ENCODE assay signal across 15 cellular contexts in the genomic region with DNA sequence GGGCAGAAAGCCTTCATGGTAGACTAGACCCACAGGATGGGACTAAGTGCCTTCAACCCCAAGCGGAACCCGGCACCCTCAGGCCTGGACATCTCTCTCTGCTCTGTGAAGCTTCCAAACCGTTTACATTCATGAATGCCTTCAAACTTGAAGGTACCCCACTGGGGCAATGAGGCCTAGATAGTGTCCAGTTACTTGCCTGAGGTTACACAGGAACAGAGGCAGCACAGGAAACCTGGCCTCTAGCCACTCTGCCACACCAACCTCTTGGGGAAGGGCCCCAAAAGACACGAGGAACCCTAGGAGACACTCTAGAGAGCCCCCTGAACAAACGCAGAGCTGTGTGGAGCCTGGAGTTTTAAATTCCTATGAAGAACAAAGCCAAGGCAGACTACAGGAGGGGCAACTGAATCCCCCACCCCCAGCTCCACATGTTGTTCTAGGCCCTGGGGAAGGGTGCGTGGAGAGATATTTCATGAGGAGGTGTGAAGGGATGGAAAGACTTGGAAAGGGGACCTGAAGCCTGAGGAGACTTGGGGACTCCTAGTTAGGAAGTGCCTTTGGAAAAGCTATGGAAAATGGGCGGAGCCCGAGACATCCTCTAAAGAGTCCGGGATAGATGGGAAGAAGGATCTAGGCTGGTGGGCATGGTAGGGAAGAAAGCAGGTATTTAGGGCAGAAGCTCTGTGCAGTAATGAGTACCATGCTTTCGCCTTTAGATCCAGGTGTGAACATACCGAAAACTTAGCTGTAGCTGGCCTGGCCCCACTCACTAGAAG. TPM values are rescaled to one million over a fixed set of nuclear protein-coding genes. Genes with fewer than 3 reads are reported as not detected.
DNase-seq lines count a peak whose midpoint lies in the region; ATAC-seq and TF ChIP-seq lines count a peak whose summit lies in the region.
"Had no signal": no experiment of that assay in that cellular context is flagged by ENCODE, and none has a peak within 500 bp of the region (broad histone marks: within the 10 kb centered on the region; RNA-seq: fewer than 3 reads in every experiment).

No MANE protein-coding gene starts in this region.

- H3K27me3 Mint-ChIP-seq in T-helper 1 cell treated with Interleukin-12 subunit alpha and Interleukin-12 subunit beta and Interleukin-4 antibody, amounts not matched to agents 30 μg/mL and 1 μg/mL, for 36 hours (ENCODE audit: low read depth), result no peaks in the 10 kb centered on the region
- no peaks in the 10 kb centered on the region for H3K27me3 Mint-ChIP-seq in CD4-positive, alpha-beta T cell
- H3K27me3 Mint-ChIP-seq in endothelial cell (ENCODE audit: unreplicated experiment), result peaks cover 3% of the 10 kb centered on the region

- H3K4me1 ChIP-seq in OCI-LY7 (ENCODE audit: insufficient read depth, low read length, poor library complexity, severe bottlenecking), result peaks cover 32% of the 10 kb centered on the region

- no peaks in the 10 kb centered on the region for H3K9me2 ChIP-seq in OCI-LY7 (ENCODE audit: insufficient read depth, low read length)

- H3K27ac Mint-ChIP-seq in T-helper 1 cell treated with Interleukin-12 subunit alpha and Interleukin-12 subunit beta and Interleukin-4 antibody, amounts not matched to agents 30 μg/mL and 1 μg/mL, for 36 hours, result peak overlapping the region; percentile 50
- peak overlapping the region; percentile 43 for H3K27ac Mint-ChIP-seq in CD4-positive, alpha-beta T cell
- no peak overlapping the region for H3K27ac Mint-ChIP-seq in endothelial cell (ENCODE audit: unreplicated experiment)
- H3K27ac Mint-ChIP-seq: nephron had no signal

- DNase-seq in T-helper 1 cell, result no peak
- no peak for DNase-seq in CD4-positive, alpha-beta T cell
- DNase-seq in OCI-LY7 (ENCODE audit: low spot score), result no peak
- no peak for DNase-seq in endothelial cell (ENCODE audit: low spot score)
- no peak for DNase-seq in SIG-M5 (lab: John Stamatoyannopoulos, UW)
- DNase-seq in AML-193 (lab: John Stamatoyannopoulos, UW), result no peak
- no peak for DNase-seq in D341Med (ENCODE audit: low spot score)

- H3K4me1 Mint-ChIP-seq in T-helper 1 cell treated with Interleukin-12 subunit alpha and Interleukin-12 subunit beta and Interleukin-4 antibody, amounts not matched to agents 30 μg/mL and 1 μg/mL, for 36 hours (ENCODE audit: low read depth), result peaks cover 50% of the 10 kb centered on the region
- peaks cover 49% of the 10 kb centered on the region for H3K4me1 Mint-ChIP-seq in CD4-positive, alpha-beta T cell (ENCODE audit: low read depth)
- peaks cover 14% of the 10 kb centered on the region for H3K4me1 Mint-ChIP-seq in endothelial cell (ENCODE audit: unreplicated experiment)
- H3K4me1 Mint-ChIP-seq: nephron had no signal

- no peak overlapping the region for H3K27ac ChIP-seq in CD4-positive, alpha-beta T cell (ENCODE audit: low read depth, low read length)
- H3K27ac ChIP-seq in OCI-LY7 (ENCODE audit: low read depth, low read length, poor library complexity, severe bottlenecking), result no peak overlapping the region
- H3K27ac ChIP-seq: GM23248, PC-9, thyroid gland had no signal

- no peak overlapping the region for H3K4me3 ChIP-seq in OCI-LY7 (ENCODE audit: low read depth, low read length, poor library complexity, severe bottlenecking)
- H3K4me3 ChIP-seq: GM23248, PC-9, thyroid gland had no signal

- no peak for TF ChIP-seq CTCF in CD4-positive, alpha-beta T cell (IDR thresholded peaks at IDR 0.05)
- TF ChIP-seq CTCF in OCI-LY7 (conservative IDR thresholded peaks at IDR 0.05; ENCODE audit: low read length), result no peak
- no peak for TF ChIP-seq CTCF in endothelial cell (IDR thresholded peaks at IDR 0.05; ENCODE audit: unreplicated experiment)

- POLR2A ChIA-PET in CD4-positive, alpha-beta T cell (lab: Charles Lee), result interaction anchor here (0.9 to 5.6 kb wide), 7 partner anchors 15 to 407 kb away, joined by 4 to 53 read pairs (median 12); a partner anchor contains a TSS
- POLR2A ChIA-PET in OCI-LY7 (lab: Charles Lee), result interaction anchor here (0.6 to 3.5 kb wide), 11 partner anchors 12 to 829 kb away, joined by 3 to 12 read pairs (median 4); a partner anchor contains a TSS

- no peak for ATAC-seq in CD4-positive, alpha-beta T cell (ENCODE audit: poor library complexity)

- no peaks in the 10 kb centered on the region for H3K36me3 ChIP-seq in OCI-LY7 (ENCODE audit: insufficient read depth, low read length)
- H3K36me3 ChIP-seq: thyroid gland had no signal

- H3K79me2 ChIP-seq in OCI-LY7 (ENCODE audit: insufficient read depth, low read depth, low read length), result no peaks in the 10 kb centered on the region

- peaks cover 1% of the 10 kb centered on the region for H3K36me3 Mint-ChIP-seq in T-helper 1 cell treated with Interleukin-12 subunit alpha and Interleukin-12 subunit beta and Interleukin-4 antibody, amounts not matched to agents 30 μg/mL and 1 μg/mL, for 36 hours (ENCODE audit: low read depth)
- peaks cover 5% of the 10 kb centered on the region for H3K36me3 Mint-ChIP-seq in CD4-positive, alpha-beta T cell (ENCODE audit: low read depth)
- no peaks in the 10 kb centered on the region for H3K36me3 Mint-ChIP-seq in endothelial cell (ENCODE audit: low read depth, unreplicated experiment)

- BruUV-seq in OCI-LY7 (replicated peaks; lab: Mats Ljungman, UMichigan), result no TSS peak

- H3K4me3 Mint-ChIP-seq in T-helper 1 cell treated with Interleukin-12 subunit alpha and Interleukin-12 subunit beta and Interleukin-4 antibody, amounts not matched to agents 30 μg/mL and 1 μg/mL, for 36 hours, result peak overlapping the region; percentile 95
- peak overlapping the region; percentile 69 for H3K4me3 Mint-ChIP-seq in CD4-positive, alpha-beta T cell
- H3K4me3 Mint-ChIP-seq in endothelial cell (ENCODE audit: unreplicated experiment), result peak overlapping the region; percentile 94
- H3K4me3 Mint-ChIP-seq: nephron had no signal

- CTCF ChIA-PET in CD4-positive, alpha-beta T cell (lab: Charles Lee), result interaction anchor here (0.9 to 5.8 kb wide), 14 partner anchors 14 to 386 kb away, joined by 3 to 73 read pairs (median 6); a partner anchor contains a TSS
- CTCF ChIA-PET in OCI-LY7 (lab: Charles Lee; ENCODE audit: unreplicated experiment), result interaction anchor here (0.5 to 3.4 kb wide), 8 partner anchors 15 to 335 kb away, joined by 3 to 41 read pairs (median 5); a partner anchor contains a TSS

- peak overlapping the region; percentile 3; the same call in 1 of the 2 replicates for H3K4me2 ChIP-seq in OCI-LY7 (ENCODE audit: low read length)

- no peaks in the 10 kb centered on the region for H3K9me3 Mint-ChIP-seq in T-helper 1 cell treated with Interleukin-12 subunit alpha and Interleukin-12 subunit beta and Interleukin-4 antibody, amounts not matched to agents 30 μg/mL and 1 μg/mL, for 36 hours
- no peaks in the 10 kb centered on the region for H3K9me3 Mint-ChIP-seq in CD4-positive, alpha-beta T cell
- no peaks in the 10 kb centered on the region for H3K9me3 Mint-ChIP-seq in endothelial cell (ENCODE audit: unreplicated experiment)
- H3K9me3 Mint-ChIP-seq: activated naive CD4-positive, alpha-beta T cell treated with anti-CD3 and anti-CD28 coated beads, Interleukin-2, amount 50 U/mL, for 72 hours; nephron had no signal

- no peaks in the 10 kb centered on the region for H3K27me3 ChIP-seq in CD4-positive, alpha-beta T cell (ENCODE audit: control insufficient read depth, insufficient read depth, low read length)
- H3K27me3 ChIP-seq: thyroid gland had no signal

- H2AFZ ChIP-seq in OCI-LY7 (ENCODE audit: low read length), result no peak overlapping the region
- H2AFZ ChIP-seq: GM23248, PC-9 had no signal

- H4K20me1 ChIP-seq in OCI-LY7 (ENCODE audit: insufficient read depth, low read length), result no peaks in the 10 kb centered on the region

- no peaks in the 10 kb centered on the region for H3K9me3 ChIP-seq in CD4-positive, alpha-beta T cell (ENCODE audit: control insufficient read depth, low read length)
- H3K9me3 ChIP-seq in OCI-LY7 (ENCODE audit: low read length), result no peaks in the 10 kb centered on the region
- H3K9me3 ChIP-seq: Caco-2, thyroid gland had no signal

- intact Hi-C loops in CD4-positive, alpha-beta T cell (cut with DNase I, micrococcal nuclease), result loop anchor here (1.0 to 5.0 kb wide), 5 partner anchors 117 to 1135 kb away; a partner anchor contains a TSS
- intact Hi-C loops in OCI-LY7 (cut with micrococcal nuclease; ENCODE audit: unreplicated experiment), result loop anchor here (1.0 to 10.0 kb wide), 6 partner anchors 117 to 1135 kb away; a partner anchor contains a TSS

RNA-seq across cellular contexts. Expression of a gene that starts 14.8 kb away (rescaled TPM):
- total RNA-seq in CD4-positive, alpha-beta T cell, result 10 to 100 TPM; 14.2 to 15.8 TPM
- 22.5 and 24.8 TPM in 2 replicates for total RNA-seq in OCI-LY7 (2014; rRNA removed; shearing (Covaris generic))
- total RNA-seq in OCI-LY7 (2022) (38.0 and 38.6 TPM in 2 replicates), endothelial cell (ENCODE audit: unreplicated experiment) (22.4 TPM)
- total RNA-seq: A172 had no signal
